In the genomic region with DNA sequence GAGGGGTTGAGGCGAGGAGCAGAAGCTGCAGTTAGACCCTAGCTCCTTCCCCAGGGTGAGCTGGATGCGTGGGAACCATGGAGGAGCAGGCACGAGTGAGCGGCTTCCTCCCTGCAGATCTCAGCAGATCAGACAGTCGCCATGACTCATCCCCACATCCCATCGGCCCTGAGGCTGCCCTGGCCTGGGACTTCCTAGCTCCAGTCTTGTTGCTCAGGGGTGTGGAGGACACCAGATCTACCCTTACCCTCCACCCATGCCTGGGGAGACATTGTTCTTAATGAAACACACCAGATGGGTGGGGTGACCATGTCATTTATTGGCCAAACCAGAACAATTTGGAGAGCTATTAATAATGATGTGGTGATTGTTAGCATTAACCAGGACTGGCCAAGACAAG, we compare ENCODE assay signal across 12 cellular contexts. TPM values are rescaled to one million over a fixed set of nuclear protein-coding genes. Genes with fewer than 3 reads are reported as not detected.
DNase-seq lines count a peak whose midpoint lies in the region; ATAC-seq, FAIRE-seq and TF ChIP-seq lines count a peak whose summit lies in the region.
"Had no signal": no experiment of that assay in that cellular context is flagged by ENCODE, and none has a peak within 500 bp of the region (broad histone marks: within the 10 kb centered on the region; RNA-seq: fewer than 3 reads in every experiment).

No MANE protein-coding gene starts in this region.

- TF ChIP-seq POLR2A in H54 (IDR thresholded peaks at IDR 0.05; ENCODE audit: low read depth, low read length) (no peak), sigmoid colon (IDR thresholded peaks at IDR 0.05) (no peak)

- H3K4me2 ChIP-seq in SK-N-SH (no peak overlapping the region), GM23338 (no peak overlapping the region)

- no peak for TF ChIP-seq RAD21 in SK-N-SH (IDR thresholded peaks at IDR 0.05; ENCODE audit: low read length)

- H4K20me1 ChIP-seq in SK-N-SH (ENCODE audit: insufficient read depth) (no peaks in the 10 kb centered on the region), GM23338 (replicated peaks; ENCODE audit: insufficient read depth) (no peaks in the 10 kb centered on the region)

- H3K27ac ChIP-seq in SK-N-SH (ENCODE audit: low read depth in 2 of 2, low read length in 1 of 2) (peak overlapping the region in 1 of 2 experiments; percentile 73; a peak in 2 of 4 replicates), sigmoid colon (no peak overlapping the region), GM23338 (ENCODE audit: low read depth) (no peak overlapping the region)
- H3K27ac ChIP-seq: vagina had no signal

- H3K79me2 ChIP-seq in SK-N-SH (ENCODE audit: insufficient read depth) (no peaks in the 10 kb centered on the region), GM23338 (replicated peaks; ENCODE audit: insufficient read depth) (no peaks in the 10 kb centered on the region)

- H3K27me3 Mint-ChIP-seq in activated naive CD8-positive, alpha-beta T cell treated with anti-CD3 and anti-CD28 coated beads, Interleukin-2, amount 50 U/mL, for 24 hours, result peaks cover 2% of the 10 kb centered on the region
- H3K27me3 Mint-ChIP-seq in GM23338 (ENCODE audit: insufficient read depth, low read depth, poor library complexity), result peaks cover 3% of the 10 kb centered on the region

- H3K27me3 ChIP-seq in SK-N-SH (ENCODE audit: insufficient read depth) (no peaks in the 10 kb centered on the region), sigmoid colon (no peaks in the 10 kb centered on the region), GM23338 (ENCODE audit: insufficient read depth) (no peaks in the 10 kb centered on the region)
- H3K27me3 ChIP-seq: vagina had no signal

- 0 out of 2 replicates have a peak overlapping the region, but pooled peaks have one; percentile 51 for H2AFZ ChIP-seq in SK-N-SH (ENCODE audit: low read depth)
- no peak overlapping the region for H2AFZ ChIP-seq in GM23338

- intact Hi-C loops in sigmoid colon (cut with DNase I), result no loop called here

- H3K36me3 ChIP-seq in SK-N-SH (replicated peaks in 1 of 2; ENCODE audit: control insufficient read depth in 1 of 2, insufficient read depth in 2 of 2, low read length in 1 of 2) (no peaks in the 10 kb centered on the region), sigmoid colon (no peaks in the 10 kb centered on the region), GM23338 (ENCODE audit: insufficient read depth) (no peaks in the 10 kb centered on the region)
- H3K36me3 ChIP-seq: vagina had no signal

- no peaks in the 10 kb centered on the region for H3K9me3 Mint-ChIP-seq in activated naive CD8-positive, alpha-beta T cell treated with anti-CD3 and anti-CD28 coated beads, Interleukin-2, amount 50 U/mL, for 24 hours
- H3K9me3 Mint-ChIP-seq in GM23338, result peaks cover 2% of the 10 kb centered on the region; the same call in 1 of the 3 replicates

- H3F3A ChIP-seq in SK-N-SH (replicated peaks; ENCODE audit: insufficient read depth), result peaks cover 10% of the 10 kb centered on the region
- H3F3A ChIP-seq in GM23338 (replicated peaks; ENCODE audit: low read depth), result no peaks in the 10 kb centered on the region

- no peaks in the 10 kb centered on the region for H3K36me3 Mint-ChIP-seq in activated naive CD8-positive, alpha-beta T cell treated with anti-CD3 and anti-CD28 coated beads, Interleukin-2, amount 50 U/mL, for 24 hours (ENCODE audit: low read depth)
- no peaks in the 10 kb centered on the region for H3K36me3 Mint-ChIP-seq in GM23338 (ENCODE audit: low read depth)
- H3K36me3 Mint-ChIP-seq: activated CD8-positive, alpha-beta memory T cell treated with anti-CD3 and anti-CD28 coated beads, Interleukin-2, amount 10 ng/mL, durations not matched to agents 7 days and 5 days had no signal

- no peak overlapping the region for H3K4me3 Mint-ChIP-seq in activated naive CD8-positive, alpha-beta T cell treated with anti-CD3 and anti-CD28 coated beads, Interleukin-2, amount 50 U/mL, for 24 hours
- H3K4me3 Mint-ChIP-seq in GM23338, result no peak overlapping the region
- H3K4me3 Mint-ChIP-seq: activated CD8-positive, alpha-beta memory T cell treated with anti-CD3 and anti-CD28 coated beads, Interleukin-2, amount 10 ng/mL, durations not matched to agents 7 days and 5 days had no signal

- H3K9ac ChIP-seq in SK-N-SH, result no peak overlapping the region; the same call in 1 of the 2 replicates

- DNase-seq in H54 (ENCODE audit: insufficient read length, low spot score) (peak; percentile 68), SK-N-SH (no peak), fibroblast of the conjunctiva (ENCODE audit: low read depth) (peak; percentile 32), sigmoid colon (peak; percentile 57), GM23338 (ENCODE audit: low spot score) (no peak), NCI-H69 (lab: John Stamatoyannopoulos, UW) (no peak)
- no peak for DNase-seq in activated naive CD8-positive, alpha-beta T cell treated with anti-CD3 and anti-CD28 coated beads, Interleukin-2, amount 50 U/mL, for 24 hours
- DNase-seq in activated CD4-positive, alpha-beta T cell treated with anti-CD3 and anti-CD28 coated beads for 48 hours, result no peak
- DNase-seq: activated CD8-positive, alpha-beta memory T cell treated with anti-CD3 and anti-CD28 coated beads, Interleukin-2, amount 10 ng/mL, durations not matched to agents 7 days and 5 days; occipital lobe had no signal

- FAIRE-seq in H54 (lab: Jason Lieb, UNC), result peak; percentile 30
- FAIRE-seq: G401.6 had no signal

- POLR2A ChIA-PET in SK-N-SH (lab: Yijun Ruan, JAX), result no interaction called here

- H3K9me3 ChIP-seq in SK-N-SH (no peaks in the 10 kb centered on the region), sigmoid colon (no peaks in the 10 kb centered on the region)
- H3K9me3 ChIP-seq: vagina had no signal

- no peaks in the 10 kb centered on the region for H3K4me1 Mint-ChIP-seq in activated naive CD8-positive, alpha-beta T cell treated with anti-CD3 and anti-CD28 coated beads, Interleukin-2, amount 50 U/mL, for 24 hours
- H3K4me1 Mint-ChIP-seq in GM23338, result 0 out of 3 replicates have a peak, but pooled peaks cover 4% of the 10 kb centered on the region
- H3K4me1 Mint-ChIP-seq: activated CD8-positive, alpha-beta memory T cell treated with anti-CD3 and anti-CD28 coated beads, Interleukin-2, amount 10 ng/mL, durations not matched to agents 7 days and 5 days had no signal

- H3K4me3 ChIP-seq in SK-N-SH (ENCODE audit: low read depth in 2 of 2, low read length in 1 of 2) (no peak overlapping the region), sigmoid colon (no peak overlapping the region), GM23338 (no peak overlapping the region)
- H3K4me3 ChIP-seq: vagina had no signal

- H3K27ac Mint-ChIP-seq in activated naive CD8-positive, alpha-beta T cell treated with anti-CD3 and anti-CD28 coated beads, Interleukin-2, amount 50 U/mL, for 24 hours, result no peak overlapping the region
- H3K27ac Mint-ChIP-seq in GM23338, result no peak overlapping the region
- H3K27ac Mint-ChIP-seq: activated CD8-positive, alpha-beta memory T cell treated with anti-CD3 and anti-CD28 coated beads, Interleukin-2, amount 10 ng/mL, durations not matched to agents 7 days and 5 days had no signal

- 47% methylated on average over 5 of the region's 6 CpGs for WGBS in SK-N-SH (ENCODE audit: low lambda C conversion rate)
- 74 to 83% methylated on average over 6 of the region's 6 CpGs for WGBS in sigmoid colon, 2 donors

- no peak for TF ChIP-seq CTCF in SK-N-SH (IDR thresholded peaks at IDR 0.05)
- TF ChIP-seq CTCF in sigmoid colon (IDR thresholded peaks at IDR 0.05), result no peak
- no peak for TF ChIP-seq CTCF in GM23338 (conservative IDR thresholded peaks at IDR 0.05; ENCODE audit: low read depth in 2 of 2)

- ATAC-seq in activated naive CD8-positive, alpha-beta T cell treated with anti-CD3 and anti-CD28 coated beads, Interleukin-2, amount 50 U/mL, for 24 hours, result no peak
- no peak for ATAC-seq in GM23338
- ATAC-seq: activated CD8-positive, alpha-beta memory T cell treated with anti-CD3 and anti-CD28 coated beads, Interleukin-2, amount 10 ng/mL, durations not matched to agents 7 days and 5 days had no signal

- CTCF ChIA-PET in SK-N-SH (lab: Yijun Ruan, JAX), result interaction anchor here (0.7 to 16.4 kb wide), 6 partner anchors 14 to 637 kb away, joined by 3 to 148 read pairs (median 4); no protein-coding TSS in a partner anchor

- H3K9me2 ChIP-seq in SK-N-SH (no peaks in the 10 kb centered on the region), GM23338 (ENCODE audit: insufficient read depth) (no peaks in the 10 kb centered on the region)

- H3K4me1 ChIP-seq in SK-N-SH (ENCODE audit: control insufficient read depth in 1 of 2, insufficient read depth in 2 of 2, low read depth in 1 of 2, low read length in 1 of 2) (peaks cover 0 to 3% of the 10 kb centered on the region in 2 experiments; a peak in 1 of 4 replicates), sigmoid colon (no peaks in the 10 kb centered on the region), GM23338 (ENCODE audit: insufficient read depth) (peaks cover 4% of the 10 kb centered on the region)
- H3K4me1 ChIP-seq: vagina had no signal

- no peak for TF ChIP-seq EP300 in SK-N-SH (IDR thresholded peaks at IDR 0.05; ENCODE audit: borderline replicate concordance in 1 of 2, low read depth in 1 of 2, low read length in 1 of 2)
- no peak for TF ChIP-seq EP300 in sigmoid colon (IDR thresholded peaks at IDR 0.05)

TF ChIP-seq in SK-N-SH, 30 proteins besides CTCF, POLR2A, EP300 and RAD21 (continues in another document):
- peak; percentile 80; the same call in 1 of the 2 replicates for TF ChIP-seq FOSL2 (IDR thresholded peaks at IDR 0.05; ENCODE audit: borderline replicate concordance, low read depth)

RNA-seq across cellular contexts. Expression of gene TGM2, which starts 36.3 kb away (rescaled TPM):
- 548 and 676 TPM in 2 replicates for polyA plus RNA-seq in SK-N-SH (2012; rRNA removed)
- polyA plus RNA-seq in SK-N-SH (2012; cell fraction: cytosol; rRNA removed), result 278 and 460 TPM in 2 replicates
- polyA plus RNA-seq in SK-N-SH (2012; cell fraction: nucleus; rRNA removed), result 675 and 717 TPM in 2 replicates
- 100 to 1,000 TPM in 2 of 4 donors, 10 to 100 TPM in 2; 14.8 to 104 (median 60.7) TPM for total RNA-seq in sigmoid colon
- 10 to 100 TPM in 1 of 3 donors, 1 to 10 TPM in 2; 6.5 to 71.1 (median 7.2) TPM for polyA plus RNA-seq in sigmoid colon
- total RNA-seq in GM23338 (2014; rRNA removed; shearing (Covaris generic)), result 0.19 and 1.0 TPM in 2 replicates
- 0.45 and 0.49 TPM in 2 replicates for polyA plus RNA-seq in GM23338 (2016; fragmentation: Nextera tagmentation; extraction: Ambion mirVana)

RNA-seq across cellular contexts. Expression of gene KIAA1755, which starts 59.2 kb away (rescaled TPM):
- 0.44 and 0.54 TPM in 2 replicates for polyA plus RNA-seq in SK-N-SH (2012; rRNA removed)
- 0.26 and 0.41 TPM in 2 replicates for polyA plus RNA-seq in SK-N-SH (2012; cell fraction: cytosol; rRNA removed)
- 1.5 TPM in 2 replicates for polyA plus RNA-seq in SK-N-SH (2012; cell fraction: nucleus; rRNA removed)
- 10 to 100 TPM in 3 of 4 donors, 1 to 10 TPM in 1; 9.2 to 39.1 (median 17.1) TPM for total RNA-seq in sigmoid colon
- 1 to 10 TPM in 2 of 3 donors, not detected in 1; 1.2 to 6.4 TPM for polyA plus RNA-seq in sigmoid colon
- total RNA-seq in GM23338 (2014; rRNA removed; shearing (Covaris generic)), result 0.12 and 0.28 TPM in 2 replicates
- not detected in 2 replicates for polyA plus RNA-seq in GM23338 (2016; fragmentation: Nextera tagmentation; extraction: Ambion mirVana)
- total RNA-seq: activated CD8-positive, alpha-beta memory T cell treated with anti-CD3 and anti-CD28 coated beads, Interleukin-2, amount 10 ng/mL, durations not matched to agents 7 days and 5 days had no signal

Comparison
In these comparisons a context has a peak if more than half of its experiments do, and no peak if none do; other contexts are left out.
1. DNase-seq: peak in H54 (single experiment), fibroblast of the conjunctiva (single experiment) and sigmoid colon (single experiment); none in SK-N-SH (single experiment), activated naive CD8-positive, alpha-beta T cell treated with anti-CD3 and anti-CD28 coated beads, Interleukin-2, amount 50 U/mL, for 24 hours (single experiment), GM23338 (single experiment), activated CD4-positive, alpha-beta T cell treated with anti-CD3 and anti-CD28 coated beads for 48 hours (single experiment) and NCI-H69 (single experiment).